ENCODE assay signal across 25 cellular contexts in the genomic region with DNA sequence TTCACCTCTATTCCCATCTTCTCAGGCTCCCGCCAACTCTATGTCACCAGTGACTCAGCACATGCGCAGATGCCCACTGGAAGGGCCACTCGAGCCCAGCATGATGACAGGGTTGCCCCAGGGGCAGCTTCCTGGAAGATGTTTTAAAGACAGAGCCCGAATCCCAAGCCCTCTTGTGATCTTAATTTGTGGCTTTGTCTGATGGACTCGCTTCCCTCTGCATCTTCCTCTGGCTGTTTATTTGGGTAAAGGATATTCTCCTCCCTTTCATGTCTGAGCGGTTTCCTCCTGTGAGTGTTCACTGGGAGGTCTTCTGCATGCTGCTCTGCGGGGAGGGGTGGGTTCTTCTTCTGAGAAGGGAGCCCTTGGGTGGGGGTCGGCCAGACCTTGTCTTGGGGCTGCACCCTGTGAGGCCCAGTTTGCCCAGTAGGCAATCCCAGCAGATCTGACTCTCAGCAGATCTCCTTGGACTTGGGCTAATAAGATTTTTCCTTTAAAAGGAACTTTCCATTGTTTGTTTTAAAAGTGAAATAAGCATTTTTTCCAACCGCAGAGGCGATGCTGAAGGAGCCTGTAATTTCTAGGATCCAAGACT.
DNase-seq lines count a peak whose midpoint lies in the region; ATAC-seq and TF ChIP-seq lines count a peak whose summit lies in the region.
"Had no signal": no experiment of that assay in that cellular context is flagged by ENCODE, and none has a peak within 500 bp of the region (broad histone marks: within the 10 kb centered on the region; RNA-seq: fewer than 3 reads in every experiment).

No MANE protein-coding gene starts in this region.

- H3K9me3 ChIP-seq in tibial artery (peaks cover 0 to 4% (median 0%) of the 10 kb centered on the region in 3 donors), neural progenitor cell (ENCODE audit: low read depth) (no peaks in the 10 kb centered on the region)
- H3K9me3 ChIP-seq: prostate gland, upper lobe of right lung had no signal

- no peak for ATAC-seq in activated CD8-positive, alpha-beta T cell treated with anti-CD3 and anti-CD28 coated beads for 36 hours
- no peak for ATAC-seq in activated CD8-positive, alpha-beta T cell treated with anti-CD3 and anti-CD28 coated beads, Interleukin-2, amount 10 ng/mL, durations not matched to agents 7 days and 5 days
- no peak for ATAC-seq in HG03097 (IDR thresholded peaks at IDR 0.05; ENCODE audit: low FRiP score, unreplicated experiment)
- ATAC-seq: CD8-positive, alpha-beta T cell; esophagus mucosa; SK-N-SH treated with all-trans-retinoic acid at 6 μM for 48 hours; upper lobe of right lung; WTC11 had no signal

- H3K9me3 Mint-ChIP-seq in activated CD8-positive, alpha-beta T cell treated with anti-CD3 and anti-CD28 coated beads for 36 hours: peaks cover 9% of the 10 kb centered on the region
- peaks cover 22% of the 10 kb centered on the region for H3K9me3 Mint-ChIP-seq in activated CD8-positive, alpha-beta T cell treated with anti-CD3 and anti-CD28 coated beads, Interleukin-2, amount 10 ng/mL, durations not matched to agents 7 days and 5 days (ENCODE audit: insufficient read depth)
- peaks cover 15% of the 10 kb centered on the region for H3K9me3 Mint-ChIP-seq in neural progenitor cell

- intact Hi-C loops in activated CD8-positive, alpha-beta T cell treated with anti-CD3 and anti-CD28 coated beads for 36 hours (cut with micrococcal nuclease): loop anchor here (10.0 kb wide), 1 partner anchor 104 kb away; no protein-coding TSS in a partner anchor
- intact Hi-C loops in tibial artery (cut with DNase I; ENCODE audit: low total_unique reads): no loop called here

- no peaks in the 10 kb centered on the region for H3F3A ChIP-seq in neural progenitor cell (ENCODE audit: low read depth)

- no peaks in the 10 kb centered on the region for H4K20me1 ChIP-seq in neural progenitor cell (ENCODE audit: low read depth)

- H3K27ac Mint-ChIP-seq in activated CD8-positive, alpha-beta T cell treated with anti-CD3 and anti-CD28 coated beads for 36 hours: peak overlapping the region; percentile 22
- no peak overlapping the region for H3K27ac Mint-ChIP-seq in activated CD8-positive, alpha-beta T cell treated with anti-CD3 and anti-CD28 coated beads, Interleukin-2, amount 10 ng/mL, durations not matched to agents 7 days and 5 days
- no peak overlapping the region for H3K27ac Mint-ChIP-seq in neural progenitor cell
- H3K27ac Mint-ChIP-seq: WTC11 had no signal

- H3K4me1 ChIP-seq in tibial artery: no peaks in the 10 kb centered on the region
- H3K4me1 ChIP-seq in neural progenitor cell: no peaks in the 10 kb centered on the region
- H3K4me1 ChIP-seq: lower lobe of right lung, upper lobe of right lung had no signal

- H3K36me3 ChIP-seq in tibial artery (no peaks in the 10 kb centered on the region), neural progenitor cell (no peaks in the 10 kb centered on the region)
- H3K36me3 ChIP-seq: lower lobe of right lung, prostate gland, upper lobe of right lung had no signal

- no peak for TF ChIP-seq CTCF in activated CD8-positive, alpha-beta T cell treated with anti-CD3 and anti-CD28 coated beads for 36 hours (IDR thresholded peaks at IDR 0.05)
- no peak for TF ChIP-seq CTCF in tibial artery (IDR thresholded peaks at IDR 0.05)
- TF ChIP-seq CTCF in coronary artery (IDR thresholded peaks at IDR 0.05): no peak
- no peak for TF ChIP-seq CTCF in neural progenitor cell (IDR thresholded peaks at IDR 0.05)

- H2AFZ ChIP-seq in neural progenitor cell (replicated peaks): no peak overlapping the region

- H3K4me3 Mint-ChIP-seq in activated CD8-positive, alpha-beta T cell treated with anti-CD3 and anti-CD28 coated beads for 36 hours: no peak overlapping the region
- no peak overlapping the region for H3K4me3 Mint-ChIP-seq in activated CD8-positive, alpha-beta T cell treated with anti-CD3 and anti-CD28 coated beads, Interleukin-2, amount 10 ng/mL, durations not matched to agents 7 days and 5 days
- no peak overlapping the region for H3K4me3 Mint-ChIP-seq in neural progenitor cell
- H3K4me3 Mint-ChIP-seq: WTC11 had no signal

- H3K4me1 Mint-ChIP-seq in activated CD8-positive, alpha-beta T cell treated with anti-CD3 and anti-CD28 coated beads for 36 hours (ENCODE audit: low read depth): peaks cover 10% of the 10 kb centered on the region
- peaks cover 22% of the 10 kb centered on the region for H3K4me1 Mint-ChIP-seq in activated CD8-positive, alpha-beta T cell treated with anti-CD3 and anti-CD28 coated beads, Interleukin-2, amount 10 ng/mL, durations not matched to agents 7 days and 5 days (ENCODE audit: low read depth)
- no peaks in the 10 kb centered on the region for H3K4me1 Mint-ChIP-seq in neural progenitor cell

- H3K27ac ChIP-seq in tibial artery (peak overlapping the region; percentile 12 to 38), coronary artery (peak overlapping the region in 1 of 2 donors; percentile 15), neural progenitor cell (no peak overlapping the region)
- H3K27ac ChIP-seq: lower lobe of right lung, upper lobe of right lung had no signal

- no peak overlapping the region for H3K4me3 ChIP-seq in tibial artery
- H3K4me3 ChIP-seq in coronary artery: no peak overlapping the region
- no peak overlapping the region for H3K4me3 ChIP-seq in neural progenitor cell
- H3K4me3 ChIP-seq: lower lobe of right lung, prostate gland, upper lobe of right lung had no signal

- peaks cover 4% of the 10 kb centered on the region for H3K27me3 Mint-ChIP-seq in activated CD8-positive, alpha-beta T cell treated with anti-CD3 and anti-CD28 coated beads for 36 hours
- H3K27me3 Mint-ChIP-seq in activated CD8-positive, alpha-beta T cell treated with anti-CD3 and anti-CD28 coated beads, Interleukin-2, amount 10 ng/mL, durations not matched to agents 7 days and 5 days (ENCODE audit: low read depth): no peaks in the 10 kb centered on the region
- H3K27me3 Mint-ChIP-seq in neural progenitor cell (ENCODE audit: insufficient read depth, low read depth): peaks cover 4% of the 10 kb centered on the region

- H3K36me3 Mint-ChIP-seq in activated CD8-positive, alpha-beta T cell treated with anti-CD3 and anti-CD28 coated beads for 36 hours (ENCODE audit: low read depth): peaks cover 2% of the 10 kb centered on the region
- peaks cover 21% of the 10 kb centered on the region for H3K36me3 Mint-ChIP-seq in activated CD8-positive, alpha-beta T cell treated with anti-CD3 and anti-CD28 coated beads, Interleukin-2, amount 10 ng/mL, durations not matched to agents 7 days and 5 days (ENCODE audit: low read depth)
- H3K36me3 Mint-ChIP-seq in neural progenitor cell: peaks cover 2% of the 10 kb centered on the region
- H3K36me3 Mint-ChIP-seq: CD8-positive, alpha-beta T cell had no signal

- no peak for DNase-seq in activated CD8-positive, alpha-beta T cell treated with anti-CD3 and anti-CD28 coated beads for 36 hours
- no peak for DNase-seq in activated CD8-positive, alpha-beta T cell treated with anti-CD3 and anti-CD28 coated beads, Interleukin-2, amount 10 ng/mL, durations not matched to agents 7 days and 5 days
- DNase-seq in brain pericyte (ENCODE audit: low read depth, low spot score) (peak; percentile 41), left kidney (ENCODE audit: low read depth, low spot score) (peak; percentile 43), tibial artery (no peak), coronary artery (ENCODE audit: low spot score) (no peak), neural progenitor cell (ENCODE audit: low spot score) (no peak)
- DNase-seq: 8988T; activated CD8-positive, alpha-beta memory T cell treated with anti-CD3 and anti-CD28 coated beads, Interleukin-2, amount 50 U/mL, for 48 hours; activated gamma-delta T cell; CD8-positive, alpha-beta T cell; cortex of kidney; DMS153; kidney; lower lobe of right lung; NCI-H1092 treated with DMSO at 0.1 percent for 48 hours; NCI-H2081; NCI-H82; T-helper 9 cell; upper lobe of right lung had no signal

- no peak overlapping the region for H3K4me2 ChIP-seq in neural progenitor cell

- H3K27me3 ChIP-seq in tibial artery (no peaks in the 10 kb centered on the region), neural progenitor cell (no peaks in the 10 kb centered on the region)
- H3K27me3 ChIP-seq: upper lobe of right lung had no signal

- H3K9ac ChIP-seq in neural progenitor cell: no peak overlapping the region

- POLR2A ChIA-PET in activated CD8-positive, alpha-beta T cell treated with anti-CD3 and anti-CD28 coated beads for 36 hours (lab: Charles Lee): no interaction called here
- POLR2A ChIA-PET in activated CD8-positive, alpha-beta T cell treated with anti-CD3 and anti-CD28 coated beads, Interleukin-2, amount 10 ng/mL, durations not matched to agents 7 days and 5 days (lab: Charles Lee): no interaction called here

- CTCF ChIA-PET in activated CD8-positive, alpha-beta T cell treated with anti-CD3 and anti-CD28 coated beads for 36 hours (lab: Charles Lee): no interaction called here
- CTCF ChIA-PET in activated CD8-positive, alpha-beta T cell treated with anti-CD3 and anti-CD28 coated beads, Interleukin-2, amount 10 ng/mL, durations not matched to agents 7 days and 5 days (lab: Charles Lee): no interaction called here

- no peaks in the 10 kb centered on the region for H3K79me2 ChIP-seq in neural progenitor cell (ENCODE audit: low read depth)

Comparison
In these comparisons a context has a peak if more than half of its experiments do, and no peak if none do; other contexts are left out.
1. DNase-seq: peak in brain pericyte (single experiment) and left kidney (single experiment); none in activated CD8-positive, alpha-beta T cell treated with anti-CD3 and anti-CD28 coated beads for 36 hours (single experiment), activated CD8-positive, alpha-beta T cell treated with anti-CD3 and anti-CD28 coated beads, Interleukin-2, amount 10 ng/mL, durations not matched to agents 7 days and 5 days (single experiment), tibial artery (0 of 2), coronary artery (single experiment) and neural progenitor cell (single experiment).